11 cellular contexts compared by ENCODE assay signal in genomic region chr3:196611761-196612483, GRCh38. TPM values are rescaled to one million over a fixed set of nuclear protein-coding genes. Genes with fewer than 3 reads are reported as not detected.
DNase-seq lines count a peak whose midpoint lies in the region; ATAC-seq, FAIRE-seq and TF ChIP-seq lines count a peak whose summit lies in the region.
"Had no signal": no experiment of that assay in that cellular context is flagged by ENCODE, and none has a peak within 500 bp of the region (broad histone marks: within the 10 kb centered on the region; RNA-seq: fewer than 3 reads in every experiment).

No MANE protein-coding gene starts in this region.

- peaks cover 35% of the 10 kb centered on the region for H3K4me1 Mint-ChIP-seq in CD14-positive monocyte

- POLR2A ChIA-PET in K562 (lab: Yijun Ruan, JAX), result interaction anchor here (1.0 to 1.6 kb wide), 3 partner anchors 15 to 100 kb away, joined by 3 to 6 read pairs (median 3); partner anchors contain the start of genes CEP19 and PIGX

- CTCF ChIA-PET in K562 (lab: Yijun Ruan, JAX; ENCODE audit: low intra/inter-chr PET ratio), result interaction anchor here (1.4 kb wide), 1 partner anchor 73 kb away, joined by 4 read pairs; no protein-coding TSS in a partner anchor

- intact Hi-C loops in CD14-positive monocyte (cut with micrococcal nuclease), result no loop called here
- intact Hi-C loops in K562 (cut with micrococcal nuclease), result no loop called here

- H3K36me3 Mint-ChIP-seq in CD14-positive monocyte, result no peaks in the 10 kb centered on the region

- FAIRE-seq in K562 (lab: Jason Lieb, UNC), result peak; percentile 84

- peak overlapping the region; percentile 51 to 89 (median 83) for H3K27ac Mint-ChIP-seq in CD14-positive monocyte

- DNase-seq in CD14-positive monocyte (ENCODE audit: low spot score) (no peak), KG1 (lab: John Stamatoyannopoulos, UW) (peak; percentile 58), K562 (ENCODE audit: extremely low read depth in 1 of 4, low spot score in 3 of 4) (peak; percentile 53 to 69 (median 58)), ecto neural progenitor cell (ENCODE audit: low spot score) (no peak), putamen (ENCODE audit: low spot score) (no peak)
- DNase-seq: activated CD8-positive, alpha-beta memory T cell treated with anti-CD3 and anti-CD28 coated beads, Interleukin-2, amount 50 U/mL, for 4 hours; Calu3; NCI-H69 had no signal

- in situ Hi-C loops in K562 (cut with MboI), result loop anchor here (5.0 kb wide), 1 partner anchor 70 kb away; no protein-coding TSS in a partner anchor

- peak; percentile 59 for TF ChIP-seq EP300 in K562 (IDR thresholded peaks at IDR 0.05; ENCODE audit: low read length)

- H3K9ac ChIP-seq in K562 (ENCODE audit: insufficient read depth in 1 of 2, low read depth in 2 of 2, low read length in 2 of 2), result peak overlapping the region; percentile 4 to 80; a peak in 2 of 4 replicates

- ATAC-seq in K562, result peak; percentile 75
- ATAC-seq in GM19023 (IDR thresholded peaks at IDR 0.05; ENCODE audit: unreplicated experiment), result no peak
- ATAC-seq in GM18858 (IDR thresholded peaks at IDR 0.05; ENCODE audit: unreplicated experiment), result no peak

- H3K4me3 Mint-ChIP-seq in CD14-positive monocyte, result peak overlapping the region; percentile 55 to 59

- peaks cover 0 to 2% (median 0%) of the 10 kb centered on the region in 3 donors for H3K27me3 Mint-ChIP-seq in CD14-positive monocyte (ENCODE audit: low read depth in 3 of 3)

- H4K20me1 ChIP-seq in K562 (replicated peaks; ENCODE audit: control insufficient read depth, insufficient read depth, low read length), result no peaks in the 10 kb centered on the region

- H3K27ac ChIP-seq in K562 (ENCODE audit: extremely low read depth, low read depth, low read length) (peak overlapping the region; percentile 23; the same call in 2 of the 3 replicates), mesodermal cell (ENCODE audit: low read depth, low read length, severe bottlenecking) (peak overlapping the region; percentile 84)

- no peaks in the 10 kb centered on the region for H3K9me1 ChIP-seq in K562 (ENCODE audit: control insufficient read depth, insufficient read depth, low read length)

- H3K4me1 ChIP-seq in K562 (replicated peaks in 1 of 2; ENCODE audit: control insufficient read depth in 2 of 2, insufficient read depth in 2 of 2, low read length in 2 of 2) (peaks cover 11 to 20% of the 10 kb centered on the region in 2 experiments), mesodermal cell (ENCODE audit: control insufficient read depth, insufficient read depth, low read length, poor library complexity, severe bottlenecking) (peaks cover 14% of the 10 kb centered on the region)

- H3K9me3 ChIP-seq in K562 (replicated peaks; ENCODE audit: control insufficient read depth, insufficient read depth, low read depth, low read length), result no peaks in the 10 kb centered on the region
- no peaks in the 10 kb centered on the region for H3K9me3 ChIP-seq in mesodermal cell (ENCODE audit: control insufficient read depth, low read length)

- no peak overlapping the region for H3K4me3 ChIP-seq in K562
- no peak overlapping the region for H3K4me3 ChIP-seq in mesodermal cell (ENCODE audit: extremely low read depth, insufficient read depth, low read length, poor library complexity, severe bottlenecking)

- no TSS peak for BruUV-seq in K562 (replicated peaks; lab: Mats Ljungman, UMichigan)

- no peaks in the 10 kb centered on the region for H3K36me3 ChIP-seq in K562 (ENCODE audit: control insufficient read depth, insufficient read depth, low read length)
- no peaks in the 10 kb centered on the region for H3K36me3 ChIP-seq in mesodermal cell (ENCODE audit: control insufficient read depth, insufficient read depth, low read length)

- H3K4me2 ChIP-seq in K562 (ENCODE audit: insufficient read depth, low read length), result peak overlapping the region; percentile 54

- peaks cover 0 to 2% (median 0%) of the 10 kb centered on the region in 7 donors for H3K9me3 Mint-ChIP-seq in CD14-positive monocyte

- TF ChIP-seq RAD21 in K562 (CRISPR knock-in tag; conservative IDR thresholded peaks at IDR 0.05 in 1 of 2, IDR thresholded peaks at IDR 0.05 in 1 of 2), result peak in 1 of 2 experiments; percentile 26; a peak in 2 of 4 replicates

- TF ChIP-seq POLR2A in K562 (conservative IDR thresholded peaks at IDR 0.05), result peak; percentile 50

- H2AFZ ChIP-seq in K562 (ENCODE audit: low read depth, low read length), result peak overlapping the region; percentile 87

- TF ChIP-seq CTCF in CD14-positive monocyte (IDR thresholded peaks at IDR 0.05), result no peak
- no peak for TF ChIP-seq CTCF in K562 (IDR thresholded peaks at IDR 0.05 in 2 of 3, conservative IDR thresholded peaks at IDR 0.05 in 1 of 3; ENCODE audit: insufficient read depth in 2 of 3, low read depth in 1 of 3, low read length in 3 of 3)

- no peaks in the 10 kb centered on the region for H3K27me3 ChIP-seq in K562 (ENCODE audit: control insufficient read depth in 2 of 2, insufficient read depth in 2 of 2, low read length in 2 of 2)

- no peaks in the 10 kb centered on the region for H3K79me2 ChIP-seq in K562 (ENCODE audit: control insufficient read depth, insufficient read depth, low read length)

- WGBS in K562 (ENCODE audit: insufficient coverage, low coverage, missing lambda C conversion rate), result 25% methylated on average over 10 of the region's 10 CpGs
- WGBS in mesodermal cell (ENCODE audit: insufficient coverage in 2 of 2), 2 experiments, result 72 to 84% methylated on average over 6 to 7 of the region's 10 CpGs

TF ChIP-seq in K562, 482 proteins besides CTCF, POLR2A, EP300 and RAD21 (continues in another document):
- peak; percentile 63 for TF ChIP-seq CBFA2T3 (IDR thresholded peaks at IDR 0.05)

RNA-seq across cellular contexts. Expression of gene NRROS, which starts 27.6 kb away (rescaled TPM):
- polyA plus RNA-seq in CD14-positive monocyte (1 to 10 TPM; 5.9 to 7.5 TPM), K562 (2011; rRNA removed) (2.2 and 7.1 TPM in 2 replicates), K562 (2014; fragmentation: Illumina TruSeq; extraction: Trizol) (5.4 and 8.9 TPM in 2 replicates), K562 (2014; fragmentation: Nextera tagmentation; extraction: Ambion mirVana) (under 1 TPM; 0.34 to 0.35 TPM), K562 (2014; rRNA removed) (4.6 and 6.4 TPM in 2 replicates)
- total RNA-seq in K562 (2011; cell fraction: chromatin; rRNA removed; ENCODE audit: low replicate concordance), result 7.2 and 22.0 TPM in 2 replicates
- 15.8 and 20.0 TPM in 2 replicates for total RNA-seq in K562 (2011; cell fraction: nucleolus; rRNA removed)
- 8.9 and 10.3 TPM in 2 replicates for total RNA-seq in K562 (2011; cell fraction: nucleoplasm; rRNA removed)
- total RNA-seq in K562 (2014; rRNA removed) (4.6 and 6.9 TPM in 2 replicates), K562 (2014; rRNA removed; fragmentation: Illumina TruSeq; extraction: Trizol) (1.2 and 2.1 TPM in 2 replicates), K562 (2015; rRNA removed; fragmentation: Illumina TruSeq; extraction: Trizol) (3.7 and 3.8 TPM in 2 replicates), K562 (2021) (13.0 and 13.8 TPM in 2 replicates)
- 2.7 and 5.0 TPM in 2 replicates for polyA plus RNA-seq in K562 (2011; cell fraction: cytosol; rRNA removed)
- 5.4 and 8.2 TPM in 2 replicates for polyA plus RNA-seq in K562 (2011; cell fraction: nucleus; rRNA removed)
- 16.4 and 25.4 TPM in 2 replicates for polyA plus RNA-seq in K562 (2012)
- polyA minus RNA-seq in K562 (2011; rRNA and poly(A)+ RNA removed), result 3.0 and 3.7 TPM in 2 replicates
- 5.2 and 6.3 TPM in 2 replicates for polyA minus RNA-seq in K562 (2011; cell fraction: cytosol; rRNA and poly(A)+ RNA removed)
- 2.1 and 4.6 TPM in 2 replicates for polyA minus RNA-seq in K562 (2011; cell fraction: nucleus; rRNA and poly(A)+ RNA removed)
- 4.4 TPM for polyA plus RNA-seq in mesodermal cell (2013, experiment 1 of 2)
- 2.7 TPM for polyA plus RNA-seq in mesodermal cell (2013, experiment 2 of 2)

RNA-seq across cellular contexts. Expression of gene FBXO45, which starts 43.5 kb away (rescaled TPM):
- polyA plus RNA-seq in CD14-positive monocyte (1 to 10 TPM; 1.8 to 2.8 TPM), K562 (2011; rRNA removed) (25.7 and 38.6 TPM in 2 replicates), K562 (2014; fragmentation: Illumina TruSeq; extraction: Trizol) (31.9 and 39.7 TPM in 2 replicates), K562 (2014; fragmentation: Nextera tagmentation; extraction: Ambion mirVana) (10 to 100 TPM; 15.2 to 17.2 TPM), K562 (2014; rRNA removed) (26.5 and 28.3 TPM in 2 replicates)
- 9.1 and 31.6 TPM in 2 replicates for total RNA-seq in K562 (2011; cell fraction: chromatin; rRNA removed; ENCODE audit: low replicate concordance)
- total RNA-seq in K562 (2011; cell fraction: nucleolus; rRNA removed), result 6.2 and 7.5 TPM in 2 replicates
- total RNA-seq in K562 (2011; cell fraction: nucleoplasm; rRNA removed), result 11.7 and 16.8 TPM in 2 replicates
- total RNA-seq in K562 (2014; rRNA removed) (25.4 and 28.9 TPM in 2 replicates), K562 (2014; rRNA removed; fragmentation: Illumina TruSeq; extraction: Trizol) (52.8 and 56.1 TPM in 2 replicates), K562 (2015; rRNA removed; fragmentation: Illumina TruSeq; extraction: Trizol) (41.0 and 44.3 TPM in 2 replicates), K562 (2021) (33.3 and 37.0 TPM in 2 replicates)
- 6.1 and 11.0 TPM in 2 replicates for polyA plus RNA-seq in K562 (2011; cell fraction: cytosol; rRNA removed)
- 5.6 and 8.1 TPM in 2 replicates for polyA plus RNA-seq in K562 (2011; cell fraction: nucleus; rRNA removed)
- 17.9 and 26.4 TPM in 2 replicates for polyA plus RNA-seq in K562 (2012)
- polyA minus RNA-seq in K562 (2011; rRNA and poly(A)+ RNA removed), result 48.5 and 48.9 TPM in 2 replicates
- 12.7 and 16.2 TPM in 2 replicates for polyA minus RNA-seq in K562 (2011; cell fraction: cytosol; rRNA and poly(A)+ RNA removed)
- 4.3 and 6.6 TPM in 2 replicates for polyA minus RNA-seq in K562 (2011; cell fraction: nucleus; rRNA and poly(A)+ RNA removed)
- polyA plus RNA-seq in mesodermal cell (2013, experiment 1 of 2), result 11.3 TPM
- 12.7 TPM for polyA plus RNA-seq in mesodermal cell (2013, experiment 2 of 2)

RNA-seq across cellular contexts. Expression of gene WDR53, which starts 43.6 kb away (rescaled TPM):
- 1 to 10 TPM; 4.1 to 6.7 TPM for polyA plus RNA-seq in CD14-positive monocyte
- total RNA-seq in K562 (2011; cell fraction: chromatin; rRNA removed; ENCODE audit: low replicate concordance), result 12.4 and 21.6 TPM in 2 replicates
- 5.2 and 8.3 TPM in 2 replicates for total RNA-seq in K562 (2011; cell fraction: nucleolus; rRNA removed)
- total RNA-seq in K562 (2011; cell fraction: nucleoplasm; rRNA removed), result 10.3 and 12.6 TPM in 2 replicates
- 10.9 and 13.0 TPM in 2 replicates for total RNA-seq in K562 (2014; rRNA removed)
- 20.9 and 23.9 TPM in 2 replicates for total RNA-seq in K562 (2014; rRNA removed; fragmentation: Illumina TruSeq; extraction: Trizol)
- 19.3 and 19.6 TPM in 2 replicates for total RNA-seq in K562 (2015; rRNA removed; fragmentation: Illumina TruSeq; extraction: Trizol)
- total RNA-seq in K562 (2021), result 14.6 and 15.9 TPM in 2 replicates
- polyA plus RNA-seq in K562 (2011; rRNA removed), result 11.6 and 16.7 TPM in 2 replicates
- 6.0 and 10.4 TPM in 2 replicates for polyA plus RNA-seq in K562 (2011; cell fraction: cytosol; rRNA removed)
- polyA plus RNA-seq in K562 (2011; cell fraction: nucleus; rRNA removed), result 6.8 and 8.3 TPM in 2 replicates
- 14.7 and 19.2 TPM in 2 replicates for polyA plus RNA-seq in K562 (2012)
- polyA plus RNA-seq in K562 (2014; fragmentation: Illumina TruSeq; extraction: Trizol), result 21.9 and 22.2 TPM in 2 replicates
- polyA plus RNA-seq in K562 (2014; fragmentation: Nextera tagmentation; extraction: Ambion mirVana), result 10 to 100 TPM; 21.6 to 34.5 TPM
- polyA plus RNA-seq in K562 (2014; rRNA removed), result 21.4 and 23.8 TPM in 2 replicates
- polyA minus RNA-seq in K562 (2011; rRNA and poly(A)+ RNA removed), result 16.8 and 17.7 TPM in 2 replicates
- polyA minus RNA-seq in K562 (2011; cell fraction: cytosol; rRNA and poly(A)+ RNA removed), result 4.5 and 4.8 TPM in 2 replicates
- polyA minus RNA-seq in K562 (2011; cell fraction: nucleus; rRNA and poly(A)+ RNA removed), result 2.6 and 3.2 TPM in 2 replicates
- polyA plus RNA-seq in mesodermal cell (2013, experiment 1 of 2), result 11.8 TPM
- polyA plus RNA-seq in mesodermal cell (2013, experiment 2 of 2), result 12.6 TPM

Comparison
In these comparisons a context has a peak if more than half of its experiments do, and no peak if none do; other contexts are left out.
1. DNase-seq: peak in KG1 (single experiment) and K562 (4 of 4); none in CD14-positive monocyte (single experiment), ecto neural progenitor cell (single experiment) and putamen (single experiment).